Comparison of ENCODE assay signal across 1 cellular context in genomic region chr1:44238651-44239050, GRCh38.
A peak's percentile ranks its signal among the peaks of the same experiment; 100 is the strongest.
TF ChIP-seq lines count a peak whose summit lies in the region.

No MANE protein-coding gene starts in this region.

TF ChIP-seq in K562, 482 proteins besides CTCF, POLR2A, EP300 and RAD21:
- TF ChIP-seq EWSR1 (IDR thresholded peaks at IDR 0.05; ENCODE audit: borderline replicate concordance, low read depth, partially characterized antibody) = no peak
- no peak for TF ChIP-seq CBX2 (IDR thresholded peaks at IDR 0.05; ENCODE audit: insufficient read depth, low read length, poor library complexity, severe bottlenecking)
- TF ChIP-seq POU5F1 (IDR thresholded peaks at IDR 0.05; ENCODE audit: borderline replicate concordance, low read depth, low read length, partially characterized antibody) = no peak
- no peak for TF ChIP-seq RBM39 (optimal IDR thresholded peaks at IDR 0.05; ENCODE audit: low read depth, low read length)
- TF ChIP-seq CBX3 (IDR thresholded peaks at IDR 0.05; ENCODE audit: borderline replicate concordance in 1 of 2, low read length in 2 of 2) = no peak
- no peak for TF ChIP-seq TCF7 (IDR thresholded peaks at IDR 0.05; ENCODE audit: borderline replicate concordance)
- TF ChIP-seq ZMIZ1 (IDR thresholded peaks at IDR 0.05; ENCODE audit: low read depth in 2 of 2, low read length in 2 of 2) = no peak
- 0 out of 2 replicates have a peak, but pooled peaks have one; percentile 8 for TF ChIP-seq MBD2 (IDR thresholded peaks at IDR 0.05; ENCODE audit: borderline replicate concordance, low read depth)
